Comparison of ENCODE assay signal across 11 cellular contexts in genomic region chr7:122304996-122305421, GRCh38. TPM values are rescaled to one million over a fixed set of nuclear protein-coding genes. Genes with fewer than 3 reads are reported as not detected.
DNase-seq lines count a peak whose midpoint lies in the region; ATAC-seq and TF ChIP-seq lines count a peak whose summit lies in the region.
"Had no signal": no experiment of that assay in that cellular context is flagged by ENCODE, and none has a peak within 500 bp of the region (broad histone marks: within the 10 kb centered on the region; RNA-seq: fewer than 3 reads in every experiment).

No MANE protein-coding gene starts in this region.

- H2AFZ ChIP-seq in neuron (ENCODE audit: low read depth, low read length), result peak overlapping the region; percentile 82

- CTCF ChIA-PET in activated CD8-positive, alpha-beta T cell treated with anti-CD3 and anti-CD28 coated beads, Interleukin-2, amount 10 ng/mL, durations not matched to agents 7 days and 5 days (lab: Charles Lee), result no interaction called here

- H3K4me3 ChIP-seq in AG10803 (ENCODE audit: low read length), result no peak overlapping the region; the same call in 1 of the 2 replicates
- peak overlapping the region; percentile 1 for H3K4me3 ChIP-seq in fibroblast of mammary gland (ENCODE audit: control insufficient read depth, low read depth, low read length)
- H3K4me3 ChIP-seq in neuron (ENCODE audit: low read length), result peak overlapping the region; percentile 45

- H3K4me1 ChIP-seq in neuron (ENCODE audit: insufficient read depth, low read length), result peaks cover 39% of the 10 kb centered on the region

- no peak overlapping the region for H3K27ac Mint-ChIP-seq in activated CD8-positive, alpha-beta T cell treated with anti-CD3 and anti-CD28 coated beads, Interleukin-2, amount 10 ng/mL, durations not matched to agents 7 days and 5 days

- H3K36me3 Mint-ChIP-seq in activated CD8-positive, alpha-beta T cell treated with anti-CD3 and anti-CD28 coated beads, Interleukin-2, amount 10 ng/mL, durations not matched to agents 7 days and 5 days (ENCODE audit: low read depth), result peaks cover 11% of the 10 kb centered on the region

- no peak overlapping the region for H3K4me3 Mint-ChIP-seq in activated CD8-positive, alpha-beta T cell treated with anti-CD3 and anti-CD28 coated beads, Interleukin-2, amount 10 ng/mL, durations not matched to agents 7 days and 5 days

- POLR2A ChIA-PET in activated CD8-positive, alpha-beta T cell treated with anti-CD3 and anti-CD28 coated beads, Interleukin-2, amount 10 ng/mL, durations not matched to agents 7 days and 5 days (lab: Charles Lee), result no interaction called here

- TF ChIP-seq CTCF in AG10803 (conservative IDR thresholded peaks at IDR 0.05; ENCODE audit: low read length) (no peak), fibroblast of mammary gland (conservative IDR thresholded peaks at IDR 0.05; ENCODE audit: control insufficient read depth, insufficient read depth, low read depth, low read length) (no peak)

- peak; percentile 10 for DNase-seq in AG10803 (ENCODE audit: low read depth)
- DNase-seq in NCI-H2029 (lab: John Stamatoyannopoulos, UW), result peak; percentile 28
- peak; percentile 51 for DNase-seq in fibroblast of mammary gland (ENCODE audit: low read depth)
- DNase-seq in activated CD8-positive, alpha-beta T cell treated with anti-CD3 and anti-CD28 coated beads, Interleukin-2, amount 10 ng/mL, durations not matched to agents 7 days and 5 days, result no peak
- DNase-seq in stimulated activated CD4-positive, alpha-beta T cell treated with anti-CD3 and anti-CD28 coated beads, Interleukin-12 subunit alpha, Interleukin-12 subunit beta, amount 100 ng/mL, for 4 hours, result no peak
- DNase-seq in stimulated activated naive CD8-positive, alpha-beta T cell treated with anti-CD3 and anti-CD28 coated beads, Interleukin-15, Interleukin-2, amounts not matched to agents 100 U/mL and 50 U/mL, for 24 hours, result no peak
- DNase-seq: activated CD4-positive, alpha-beta T cell treated with anti-CD3 and anti-CD28 coated beads, Interleukin-2, amount 10 ng/mL, durations not matched to agents 7 days and 5 days; MV-4-11 had no signal

- H3K9me3 Mint-ChIP-seq in activated CD8-positive, alpha-beta T cell treated with anti-CD3 and anti-CD28 coated beads, Interleukin-2, amount 10 ng/mL, durations not matched to agents 7 days and 5 days (ENCODE audit: insufficient read depth), result peaks cover 5% of the 10 kb centered on the region

- no peaks in the 10 kb centered on the region for H3K36me3 ChIP-seq in neuron (ENCODE audit: insufficient read depth, low read length)
- H3K36me3 ChIP-seq: prostate gland had no signal

- H3K4me1 Mint-ChIP-seq in activated CD8-positive, alpha-beta T cell treated with anti-CD3 and anti-CD28 coated beads, Interleukin-2, amount 10 ng/mL, durations not matched to agents 7 days and 5 days (ENCODE audit: low read depth), result peaks cover 2% of the 10 kb centered on the region

- peaks cover 4% of the 10 kb centered on the region for H3K9me3 ChIP-seq in neuron (ENCODE audit: low read length)
- H3K9me3 ChIP-seq: prostate gland had no signal

- H3K27me3 ChIP-seq in neuron (ENCODE audit: insufficient read depth, low read length), result peaks cover 96% of the 10 kb centered on the region

- ATAC-seq in activated CD8-positive, alpha-beta T cell treated with anti-CD3 and anti-CD28 coated beads, Interleukin-2, amount 10 ng/mL, durations not matched to agents 7 days and 5 days, result no peak
- ATAC-seq in stimulated activated naive CD8-positive, alpha-beta T cell treated with anti-CD3 and anti-CD28 coated beads, Interleukin-15, Interleukin-2, amounts not matched to agents 100 U/mL and 50 U/mL, for 24 hours, result no peak
- ATAC-seq in GM21825 (IDR thresholded peaks at IDR 0.05; ENCODE audit: unreplicated experiment), result no peak

- H3K27me3 Mint-ChIP-seq in activated CD8-positive, alpha-beta T cell treated with anti-CD3 and anti-CD28 coated beads, Interleukin-2, amount 10 ng/mL, durations not matched to agents 7 days and 5 days (ENCODE audit: low read depth), result peaks cover 78% of the 10 kb centered on the region

RNA-seq across cellular contexts. Expression of gene FEZF1, which starts 0.5 kb away (rescaled TPM):
- total RNA-seq in activated CD8-positive, alpha-beta T cell treated with anti-CD3 and anti-CD28 coated beads, Interleukin-2, amount 10 ng/mL, durations not matched to agents 7 days and 5 days, result not detected
- total RNA-seq: activated CD4-positive, alpha-beta T cell treated with anti-CD3 and anti-CD28 coated beads, Interleukin-2, amount 10 ng/mL, durations not matched to agents 7 days and 5 days had no signal

Comparison
In these comparisons a context has a peak if more than half of its experiments do, and no peak if none do; other contexts are left out.
1. DNase-seq: peak in AG10803 (single experiment), NCI-H2029 (single experiment) and fibroblast of mammary gland (single experiment); none in activated CD8-positive, alpha-beta T cell treated with anti-CD3 and anti-CD28 coated beads, Interleukin-2, amount 10 ng/mL, durations not matched to agents 7 days and 5 days (single experiment), stimulated activated CD4-positive, alpha-beta T cell treated with anti-CD3 and anti-CD28 coated beads, Interleukin-12 subunit alpha, Interleukin-12 subunit beta, amount 100 ng/mL, for 4 hours (single experiment) and stimulated activated naive CD8-positive, alpha-beta T cell treated with anti-CD3 and anti-CD28 coated beads, Interleukin-15, Interleukin-2, amounts not matched to agents 100 U/mL and 50 U/mL, for 24 hours (single experiment).